Comparison of ENCODE assay signal across 8 cellular contexts in genomic region chr2:158458617-158458920, GRCh38. TPM values are rescaled to one million over a fixed set of nuclear protein-coding genes. Genes with fewer than 3 reads are reported as not detected.
DNase-seq lines count a peak whose midpoint lies in the region; ATAC-seq and TF ChIP-seq lines count a peak whose summit lies in the region.

No MANE protein-coding gene starts in this region.

- intact Hi-C loops in activated CD4-positive, alpha-beta memory T cell treated with anti-CD3 and anti-CD28 coated beads for 36 hours (cut with micrococcal nuclease): loop anchor here (5.0 to 10.0 kb wide), 4 partner anchors 294 to 974 kb away; partner anchors contain the start of gene ACVR1C

- H3K4me1 ChIP-seq in iPS-15b (ENCODE audit: control insufficient read depth, insufficient read depth, low read length): peaks cover 15% of the 10 kb centered on the region

- H3K36me3 ChIP-seq in iPS-15b (ENCODE audit: control insufficient read depth, insufficient read depth, low read length): no peaks in the 10 kb centered on the region

- peak overlapping the region; percentile 95 for H3K4me3 ChIP-seq in iPS-15b (ENCODE audit: low read depth, low read length)

- in situ Hi-C loops in GM13976 (cut with MboI; ENCODE audit: low sequenced_read_pairs, unreplicated experiment): loop anchor here (25.0 kb wide), 1 partner anchor 279 kb away; no protein-coding TSS in a partner anchor

- H3K27me3 Mint-ChIP-seq in activated CD4-positive, alpha-beta memory T cell treated with anti-CD3 and anti-CD28 coated beads for 36 hours: no peaks in the 10 kb centered on the region
- peaks cover 19% of the 10 kb centered on the region for H3K27me3 Mint-ChIP-seq in stimulated activated naive CD8-positive, alpha-beta T cell treated with anti-CD3 and anti-CD28 coated beads, Interleukin-15, amount 100 ng/mL, for 72 hours

- POLR2A ChIA-PET in activated CD4-positive, alpha-beta memory T cell treated with anti-CD3 and anti-CD28 coated beads for 36 hours (lab: Charles Lee): no interaction called here

- no peak for TF ChIP-seq CTCF in GM13976 (IDR thresholded peaks at IDR 0.05; ENCODE audit: borderline replicate concordance, control extremely low read depth, extremely low read depth, insufficient read depth, missing control alignments)

- no peaks in the 10 kb centered on the region for H3K27me3 ChIP-seq in iPS-15b (ENCODE audit: control insufficient read depth, insufficient read depth, low read length)

- H3K4me3 Mint-ChIP-seq in activated CD4-positive, alpha-beta memory T cell treated with anti-CD3 and anti-CD28 coated beads for 36 hours: peak overlapping the region; percentile 93
- H3K4me3 Mint-ChIP-seq in stimulated activated naive CD8-positive, alpha-beta T cell treated with anti-CD3 and anti-CD28 coated beads, Interleukin-15, amount 100 ng/mL, for 72 hours: peak overlapping the region; percentile 90

- no peaks in the 10 kb centered on the region for H3K9me3 ChIP-seq in iPS-15b (ENCODE audit: control insufficient read depth, insufficient read depth, low read length)

- H3K9me3 Mint-ChIP-seq in activated CD4-positive, alpha-beta memory T cell treated with anti-CD3 and anti-CD28 coated beads for 36 hours: no peaks in the 10 kb centered on the region
- no peaks in the 10 kb centered on the region for H3K9me3 Mint-ChIP-seq in stimulated activated naive CD8-positive, alpha-beta T cell treated with anti-CD3 and anti-CD28 coated beads, Interleukin-15, amount 100 ng/mL, for 72 hours

- no peak overlapping the region for H3K27ac Mint-ChIP-seq in activated CD4-positive, alpha-beta memory T cell treated with anti-CD3 and anti-CD28 coated beads for 36 hours
- H3K27ac Mint-ChIP-seq in stimulated activated naive CD8-positive, alpha-beta T cell treated with anti-CD3 and anti-CD28 coated beads, Interleukin-15, amount 100 ng/mL, for 72 hours: peak overlapping the region in 1 of 2 donors; percentile 70

- peaks cover 32% of the 10 kb centered on the region for H3K4me1 Mint-ChIP-seq in activated CD4-positive, alpha-beta memory T cell treated with anti-CD3 and anti-CD28 coated beads for 36 hours (ENCODE audit: low read depth)
- H3K4me1 Mint-ChIP-seq in stimulated activated naive CD8-positive, alpha-beta T cell treated with anti-CD3 and anti-CD28 coated beads, Interleukin-15, amount 100 ng/mL, for 72 hours: peaks cover 35% of the 10 kb centered on the region

- peak overlapping the region; percentile 71 for H3K9ac ChIP-seq in iPS-15b (ENCODE audit: low read depth, low read length)

- peak; percentile 48 for DNase-seq in NCI-H748 (lab: John Stamatoyannopoulos, UW; ENCODE audit: unreplicated experiment)
- no peak for DNase-seq in NCI-H748 treated with DMSO at 0.1 percent for 48 hours (lab: John Stamatoyannopoulos, UW)
- DNase-seq in activated CD4-positive, alpha-beta memory T cell treated with anti-CD3 and anti-CD28 coated beads for 36 hours: no peak
- no peak for DNase-seq in stimulated activated naive CD8-positive, alpha-beta T cell treated with anti-CD3 and anti-CD28 coated beads, Interleukin-15, amount 100 ng/mL, for 72 hours
- DNase-seq in dermis blood vessel endothelial cell: no peak
- DNase-seq in GM13976 (ENCODE audit: low spot score): no peak

- no peak for ATAC-seq in stimulated activated naive CD8-positive, alpha-beta T cell treated with anti-CD3 and anti-CD28 coated beads, Interleukin-15, amount 100 ng/mL, for 72 hours
- no peak for ATAC-seq in HG03135 (IDR thresholded peaks at IDR 0.05; ENCODE audit: unreplicated experiment)

- CTCF ChIA-PET in activated CD4-positive, alpha-beta memory T cell treated with anti-CD3 and anti-CD28 coated beads for 36 hours (lab: Charles Lee): interaction anchor here (0.6 to 3.9 kb wide), 6 partner anchors 8 to 961 kb away, joined by 3 to 19 read pairs (median 4); no protein-coding TSS in a partner anchor

- H3K36me3 Mint-ChIP-seq in activated CD4-positive, alpha-beta memory T cell treated with anti-CD3 and anti-CD28 coated beads for 36 hours: no peaks in the 10 kb centered on the region

RNA-seq across cellular contexts. Expression of gene PKP4, which starts 1.8 kb away (rescaled TPM):
- 10 to 100 TPM; 41.4 to 43.1 TPM for total RNA-seq in activated CD4-positive, alpha-beta memory T cell treated with anti-CD3 and anti-CD28 coated beads for 36 hours
- 63.7 and 98.2 TPM in 2 replicates for total RNA-seq in dermis blood vessel endothelial cell

RNA-seq across cellular contexts. Expression of gene CCDC148, which starts 2.0 kb away (rescaled TPM):
- under 1 TPM in 1 of 2 experiments, not detected in 1; 0.29 TPM for total RNA-seq in activated CD4-positive, alpha-beta memory T cell treated with anti-CD3 and anti-CD28 coated beads for 36 hours
- total RNA-seq in dermis blood vessel endothelial cell: 0.42 and 0.51 TPM in 2 replicates
